ENCODE assay signal across 1 cellular context in the genomic region with DNA sequence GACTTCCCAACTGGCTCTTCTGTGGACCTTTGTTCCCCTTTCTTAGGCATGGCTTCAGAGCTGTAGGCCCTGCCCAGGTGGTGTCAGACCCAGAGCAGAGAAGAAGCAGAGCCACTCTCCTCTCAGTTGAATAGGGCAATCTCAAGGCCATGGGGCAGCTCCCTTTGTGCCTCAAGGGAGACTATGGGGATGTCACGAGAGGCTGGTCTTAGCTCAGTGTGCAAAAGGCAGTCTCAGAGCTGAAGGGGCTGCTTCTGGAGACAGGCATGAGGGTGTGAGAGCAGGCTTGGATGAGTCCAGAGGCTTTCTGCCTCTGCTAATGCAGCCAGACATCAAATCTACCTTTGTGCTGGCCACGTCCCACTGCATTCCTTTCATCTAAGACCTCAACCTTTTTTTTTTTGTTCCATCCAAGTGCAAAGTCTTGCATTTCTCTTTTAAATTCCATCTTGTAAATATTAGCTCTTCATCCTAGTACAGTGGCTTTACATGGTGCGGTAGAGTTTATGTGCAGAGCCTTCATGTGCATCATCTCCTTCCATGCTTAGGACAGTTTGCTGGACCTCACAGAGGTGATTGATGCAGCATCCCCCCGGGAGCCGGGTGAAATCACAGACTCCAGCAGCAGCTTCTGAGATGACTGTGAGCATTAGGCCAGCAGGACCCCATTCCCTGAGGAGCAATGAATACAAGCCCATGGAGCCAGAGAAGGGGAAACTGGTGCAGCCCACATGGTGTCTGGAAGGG.
TF ChIP-seq lines count a peak whose summit lies in the region.

No MANE protein-coding gene starts in this region.

TF ChIP-seq in endothelial cell of umbilical vein, 7 proteins besides CTCF, POLR2A, EP300 and RAD21 (continued from another document):
- TF ChIP-seq FOS (IDR thresholded peaks at IDR 0.05; ENCODE audit: borderline replicate concordance, insufficient read depth, low read length) (no peak), EZH2 (IDR thresholded peaks at IDR 0.05; ENCODE audit: borderline replicate concordance, low read depth, low read length, severe bottlenecking) (no peak), MYC (IDR thresholded peaks at IDR 0.05; ENCODE audit: low read depth, low read length) (no peak), GATA2 (IDR thresholded peaks at IDR 0.05; ENCODE audit: insufficient read depth, insufficient read length, low read depth, low read length) (no peak), POLR2AphosphoS5 (IDR thresholded peaks at IDR 0.05; ENCODE audit: insufficient read depth, low read depth, low read length) (no peak)
- TF ChIP-seq, protein P1, sequence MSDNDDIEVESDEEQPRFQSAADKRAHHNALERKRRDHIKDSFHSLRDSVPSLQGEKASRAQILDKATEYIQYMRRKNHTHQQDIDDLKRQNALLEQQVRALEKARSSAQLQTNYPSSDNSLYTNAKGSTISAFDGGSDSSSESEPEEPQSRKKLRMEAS (IDR thresholded peaks at IDR 0.05; ENCODE audit: insufficient read depth, insufficient read length): no peak
